Comparison of ENCODE assay signal across 1 cellular context in genomic region chr1:27599605-27600499, GRCh38.
A peak's percentile ranks its signal among the peaks of the same experiment; 100 is the strongest.
TF ChIP-seq lines count a peak whose summit lies in the region.

No MANE protein-coding gene starts in this region.

TF ChIP-seq in HEK293, 187 proteins besides CTCF, POLR2A, EP300 and RAD21 (continued from another document):
- TF ChIP-seq ZBTB10 (tag by site-specific recombination; IDR thresholded peaks at IDR 0.05) (0 out of 2 replicates have a peak, but pooled peaks have one; percentile 13), ZXDB (tag by site-specific recombination; IDR thresholded peaks at IDR 0.05) (no peak), PRDM10 (tag by site-specific recombination; IDR thresholded peaks at IDR 0.05) (peak; percentile 92), ZNF404 (tag by site-specific recombination; IDR thresholded peaks at IDR 0.05) (no peak), ZNF529 (tag by site-specific recombination; IDR thresholded peaks at IDR 0.05; ENCODE audit: insufficient replicate concordance) (no peak), ZNF10 (tag by site-specific recombination; IDR thresholded peaks at IDR 0.05) (no peak), ZNF416 (tag by site-specific recombination; IDR thresholded peaks at IDR 0.05) (no peak), ZNF48 (tag by site-specific recombination; IDR thresholded peaks at IDR 0.05) (no peak), ZNF350 (tag by site-specific recombination; IDR thresholded peaks at IDR 0.05) (no peak), ZNF146 (tag by site-specific recombination; IDR thresholded peaks at IDR 0.05) (no peak), ZNF354C (tag by site-specific recombination; IDR thresholded peaks at IDR 0.05; ENCODE audit: borderline replicate concordance, low read depth) (no peak), ZNF157 (tag by site-specific recombination; IDR thresholded peaks at IDR 0.05) (no peak), ZNF843 (tag by site-specific recombination; IDR thresholded peaks at IDR 0.05) (no peak), ZNF544 (tag by site-specific recombination; IDR thresholded peaks at IDR 0.05) (no peak), MZF1 (tag by site-specific recombination; IDR thresholded peaks at IDR 0.05; ENCODE audit: borderline replicate concordance) (no peak), ELK4 (IDR thresholded peaks at IDR 0.05; ENCODE audit: borderline replicate concordance, low read depth, low read length) (no peak), ZFHX2 (tag by site-specific recombination; conservative IDR thresholded peaks at IDR 0.05) (no peak), ZNF221 (tag by site-specific recombination; IDR thresholded peaks at IDR 0.05; ENCODE audit: borderline replicate concordance) (no peak), ZBTB48 (tag by site-specific recombination; IDR thresholded peaks at IDR 0.05) (0 out of 2 replicates have a peak, but pooled peaks have one; percentile 7), ZNF366 (tag by site-specific recombination; conservative IDR thresholded peaks at IDR 0.05) (no peak), ZNF664 (tag by site-specific recombination; IDR thresholded peaks at IDR 0.05) (no peak), ZNF654 (tag by site-specific recombination; IDR thresholded peaks at IDR 0.05; ENCODE audit: low read depth) (no peak), ZNF335 (tag by site-specific recombination; conservative IDR thresholded peaks at IDR 0.05) (peak; percentile 59), ZNF692 (tag by site-specific recombination; IDR thresholded peaks at IDR 0.05) (no peak), ZNF423 (tag by site-specific recombination; IDR thresholded peaks at IDR 0.05) (0 out of 2 replicates have a peak, but pooled peaks have one; percentile 15), ZNF362 (tag by site-specific recombination; IDR thresholded peaks at IDR 0.05) (no peak), ZNF518A (tag by site-specific recombination; conservative IDR thresholded peaks at IDR 0.05; ENCODE audit: low read depth) (no peak), PRDM1 (tag by site-specific recombination; IDR thresholded peaks at IDR 0.05) (peak; percentile 78), ZNF266 (tag by site-specific recombination; IDR thresholded peaks at IDR 0.05; ENCODE audit: low read depth) (no peak), SCRT2 (tag by site-specific recombination; IDR thresholded peaks at IDR 0.05) (peak; percentile 86), YY1 (tag by site-specific recombination; IDR thresholded peaks at IDR 0.05) (no peak), ZNF670 (tag by site-specific recombination; IDR thresholded peaks at IDR 0.05; ENCODE audit: low read depth) (no peak), ZNF302 (tag by site-specific recombination; IDR thresholded peaks at IDR 0.05; ENCODE audit: low read depth) (no peak), ZNF521 (tag by site-specific recombination; IDR thresholded peaks at IDR 0.05) (no peak), PRDM4 (tag by site-specific recombination; IDR thresholded peaks at IDR 0.05) (no peak), ZBTB20 (tag by site-specific recombination; IDR thresholded peaks at IDR 0.05) (peak; percentile 54), ZNF155 (tag by site-specific recombination; IDR thresholded peaks at IDR 0.05) (no peak), ZSCAN16 (tag by site-specific recombination; IDR thresholded peaks at IDR 0.05) (no peak), MYNN (tag by site-specific recombination; IDR thresholded peaks at IDR 0.05; ENCODE audit: borderline replicate concordance) (no peak)
